ENCODE assay signal across 20 cellular contexts in the genomic region with DNA sequence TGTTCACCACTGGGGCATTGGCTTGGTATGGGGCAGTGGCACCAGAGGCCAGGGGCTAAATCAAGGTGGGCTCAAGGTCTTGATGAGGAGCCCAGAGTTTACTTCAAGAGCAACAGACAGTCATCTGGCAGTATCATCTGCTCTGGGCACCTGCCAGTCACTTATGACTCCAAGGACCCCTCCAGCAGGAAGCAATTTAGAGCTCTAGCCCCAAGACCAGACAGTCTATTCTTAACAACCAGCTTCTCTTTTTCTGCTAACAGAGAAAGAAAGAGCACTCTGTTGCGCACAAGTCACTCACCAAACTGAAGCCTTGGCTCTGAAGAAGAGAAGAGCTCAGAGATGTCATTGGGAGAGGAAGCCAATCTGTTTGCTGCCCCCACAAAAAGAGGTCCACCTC.
"Had no signal": no experiment of that assay in that cellular context is flagged by ENCODE, and none has a peak within 500 bp of the region (broad histone marks: within the 10 kb centered on the region; RNA-seq: fewer than 3 reads in every experiment).

No MANE protein-coding gene starts in this region.

- H3K27ac ChIP-seq: coronary artery, dorsolateral prefrontal cortex, esophagus muscularis mucosa, foreskin keratinocyte, gastroesophageal sphincter, heart right ventricle, left lung, lower lobe of right lung had no signal

- H3K4me3 ChIP-seq: coronary artery, dorsolateral prefrontal cortex, esophagus muscularis mucosa, gastroesophageal sphincter, heart right ventricle, left lung, lower lobe of right lung had no signal

- H3K36me3 Mint-ChIP-seq: naive thymus-derived CD8-positive, alpha-beta T cell had no signal

- H3K27me3 Mint-ChIP-seq: memory B cell had no signal

- H3K4me1 ChIP-seq: esophagus muscularis mucosa, foreskin keratinocyte, gastroesophageal sphincter, heart right ventricle, left lung, lower lobe of right lung had no signal

- H3K27me3 ChIP-seq: esophagus muscularis mucosa, foreskin keratinocyte, left lung had no signal

- H3K27ac Mint-ChIP-seq: memory B cell; naive thymus-derived CD8-positive, alpha-beta T cell had no signal

- ATAC-seq: foreskin keratinocyte; gastroesophageal sphincter; heart right ventricle; left cardiac atrium; left lung; left ventricle myocardium superior; lower lobe of right lung; naive thymus-derived CD8-positive, alpha-beta T cell had no signal

- DNase-seq: dermis blood vessel endothelial cell; dorsolateral prefrontal cortex; effector CD4-positive, alpha-beta T cell; effector memory CD4-positive, alpha-beta T cell; foreskin keratinocyte; glutamatergic neuron; head of caudate nucleus; heart right ventricle; hippocampal formation; left cardiac atrium; left lung; left ventricle myocardium superior; lower lobe of right lung; mesendoderm; midbrain; naive thymus-derived CD8-positive, alpha-beta T cell had no signal

- H3K4me3 Mint-ChIP-seq: memory B cell; naive thymus-derived CD8-positive, alpha-beta T cell had no signal
